8 cellular contexts compared by ENCODE assay signal in the genomic region with DNA sequence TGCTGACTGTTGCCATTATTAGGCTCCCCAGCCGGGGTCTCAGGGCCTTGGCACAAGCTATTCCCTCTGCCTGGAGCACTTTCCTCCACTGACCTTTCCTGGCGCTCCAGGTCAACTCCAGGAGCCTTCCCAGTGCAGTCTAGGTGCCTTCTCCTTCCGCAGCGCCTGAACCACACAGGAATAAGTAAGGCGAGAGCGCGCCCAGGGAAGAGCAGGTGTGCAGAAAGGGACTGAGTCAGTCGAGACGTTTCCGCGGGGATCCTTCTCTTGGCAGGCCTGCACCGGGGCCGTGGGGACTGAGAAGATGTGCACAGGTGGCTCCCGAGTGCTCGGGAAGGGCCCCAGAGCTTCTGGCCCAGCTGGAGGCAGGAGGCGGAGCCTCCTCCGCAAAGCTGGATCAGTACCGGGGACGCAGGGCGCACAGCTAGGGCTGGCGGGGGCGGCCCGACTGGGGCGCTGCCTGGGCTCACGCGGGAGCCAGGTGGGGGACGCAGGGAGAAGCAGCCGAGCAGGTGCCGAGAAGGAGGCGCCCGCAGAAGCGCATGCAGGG. TPM values are rescaled to one million over a fixed set of nuclear protein-coding genes. Genes with fewer than 3 reads are reported as not detected.
DNase-seq lines count a peak whose midpoint lies in the region; ATAC-seq and TF ChIP-seq lines count a peak whose summit lies in the region.

No MANE protein-coding gene starts in this region.

- peaks cover 22% of the 10 kb centered on the region for H3F3A ChIP-seq in MM.1S (ENCODE audit: insufficient read depth, low read length)

- CTCF ChIA-PET in activated CD4-positive, alpha-beta T cell treated with anti-CD3 and anti-CD28 coated beads for 36 hours (lab: Charles Lee), result interaction anchor here (0.6 kb wide), 1 partner anchor 202 kb away, joined by 3 read pairs; no protein-coding TSS in a partner anchor

- TF ChIP-seq CTCF in MM.1S (IDR thresholded peaks at IDR 0.05; ENCODE audit: low read length) (no peak; the same call in 1 of the 2 replicates), brain microvascular endothelial cell (IDR thresholded peaks at IDR 0.05; ENCODE audit: low read depth, low read length, missing control alignments) (no peak)

- no peaks in the 10 kb centered on the region for H3K9me2 ChIP-seq in MM.1S (replicated peaks; ENCODE audit: insufficient read depth, low read length)

- H3K4me3 Mint-ChIP-seq in activated CD4-positive, alpha-beta T cell treated with anti-CD3 and anti-CD28 coated beads for 36 hours, result peak overlapping the region; percentile 43

- peaks cover 41% of the 10 kb centered on the region for H3K79me2 ChIP-seq in MM.1S (ENCODE audit: low read length)

- H3K4me1 ChIP-seq in MM.1S (ENCODE audit: low read length) (peaks cover 17% of the 10 kb centered on the region; the same call in 1 of the 2 replicates), iPS-15b (ENCODE audit: control insufficient read depth, insufficient read depth, low read length) (no peaks in the 10 kb centered on the region)

- peak overlapping the region; percentile 71 for H3K4me3 ChIP-seq in MM.1S (ENCODE audit: low read length)
- peak overlapping the region; percentile 48 for H3K4me3 ChIP-seq in iPS-15b (ENCODE audit: low read depth, low read length)
- H3K4me3 ChIP-seq in brain microvascular endothelial cell (ENCODE audit: low read depth, low read length), result no peak overlapping the region

- peak overlapping the region; percentile 57 for H2AFZ ChIP-seq in MM.1S (ENCODE audit: low read length)

- peaks cover under 1% of the 10 kb centered on the region for H3K36me3 Mint-ChIP-seq in activated CD4-positive, alpha-beta T cell treated with anti-CD3 and anti-CD28 coated beads for 36 hours (ENCODE audit: low read depth)

- no peaks in the 10 kb centered on the region for H3K27me3 ChIP-seq in MM.1S (replicated peaks; ENCODE audit: insufficient read depth, low read length)
- H3K27me3 ChIP-seq in iPS-15b (ENCODE audit: control insufficient read depth, insufficient read depth, low read length), result peaks cover 43% of the 10 kb centered on the region
- H3K27me3 ChIP-seq in brain microvascular endothelial cell (replicated peaks), result no peaks in the 10 kb centered on the region

- POLR2A ChIA-PET in activated CD4-positive, alpha-beta T cell treated with anti-CD3 and anti-CD28 coated beads for 36 hours (lab: Charles Lee), result no interaction called here

- H3K27ac ChIP-seq in MM.1S (ENCODE audit: low read length), result peak overlapping the region; percentile 76
- H3K27ac ChIP-seq in brain microvascular endothelial cell, result no peak overlapping the region

- H3K9me3 Mint-ChIP-seq in activated CD4-positive, alpha-beta T cell treated with anti-CD3 and anti-CD28 coated beads for 36 hours (ENCODE audit: low read depth), result no peaks in the 10 kb centered on the region

- H3K9ac ChIP-seq in MM.1S (ENCODE audit: low read length) (peak overlapping the region; percentile 72), iPS-15b (ENCODE audit: low read depth, low read length) (no peak overlapping the region)

- ATAC-seq in activated CD4-positive, alpha-beta T cell treated with anti-CD3 and anti-CD28 coated beads for 36 hours, result no peak
- ATAC-seq in GM19452 (IDR thresholded peaks at IDR 0.05; ENCODE audit: unreplicated experiment), result no peak

- in situ Hi-C loops in brain microvascular endothelial cell (cut with HindIII; ENCODE audit: low pct_ligation_motif_present, low sequenced_read_pairs), result no loop called here

- no peak overlapping the region for H3K27ac Mint-ChIP-seq in activated CD4-positive, alpha-beta T cell treated with anti-CD3 and anti-CD28 coated beads for 36 hours

- H3K9me3 ChIP-seq in MM.1S (replicated peaks; ENCODE audit: insufficient read depth, low read length), result no peaks in the 10 kb centered on the region
- no peaks in the 10 kb centered on the region for H3K9me3 ChIP-seq in iPS-15b (ENCODE audit: control insufficient read depth, insufficient read depth, low read length)

- H3K27me3 Mint-ChIP-seq in activated CD4-positive, alpha-beta T cell treated with anti-CD3 and anti-CD28 coated beads for 36 hours, result peaks cover 16% of the 10 kb centered on the region

- intact Hi-C loops in activated CD4-positive, alpha-beta T cell treated with anti-CD3 and anti-CD28 coated beads for 36 hours (cut with DNase I, micrococcal nuclease), result loop anchor here in 1 of 2 experiments (1.0 to 10.0 kb wide), 4 partner anchors 82 to 386 kb away; no protein-coding TSS in a partner anchor

- H3K4me1 Mint-ChIP-seq in activated CD4-positive, alpha-beta T cell treated with anti-CD3 and anti-CD28 coated beads for 36 hours, result peaks cover 4% of the 10 kb centered on the region

- DNase-seq in activated CD4-positive, alpha-beta T cell treated with anti-CD3 and anti-CD28 coated beads for 36 hours, result peak; percentile 45
- DNase-seq in activated CD4-positive, alpha-beta T cell treated with anti-CD3 and anti-CD28 coated beads, Interleukin-2, amount 50 U/mL, for 1 hour, result no peak
- DNase-seq in MM.1S, result peak; percentile 73
- peak; percentile 67 for DNase-seq in activated effector memory CD4-positive, alpha-beta T cell treated with anti-CD3 and anti-CD28 coated beads, Interleukin-2, amount 50 U/mL, for 16 hours
- peak; percentile 6 to 30 for DNase-seq in stimulated activated CD4-positive, alpha-beta T cell treated with anti-CD3 and anti-CD28 coated beads, Interleukin-4, amount 100 ng/mL, for 4 hours
- DNase-seq in brain microvascular endothelial cell, result no peak

- no peaks in the 10 kb centered on the region; the same call in 1 of the 2 replicates for H3K36me3 ChIP-seq in MM.1S (replicated peaks; ENCODE audit: insufficient read depth, low read length)
- no peaks in the 10 kb centered on the region for H3K36me3 ChIP-seq in iPS-15b (ENCODE audit: control insufficient read depth, insufficient read depth, low read length)
- H3K36me3 ChIP-seq in brain microvascular endothelial cell (replicated peaks), result peaks cover 22% of the 10 kb centered on the region

- peak overlapping the region; percentile 85 for H3K4me2 ChIP-seq in MM.1S (ENCODE audit: low read depth, low read length)

- H4K20me1 ChIP-seq in MM.1S (ENCODE audit: insufficient read depth, low read length), result no peaks in the 10 kb centered on the region

RNA-seq across cellular contexts. Expression of gene BMP8A, which starts 0.8 kb away (rescaled TPM):
- under 1 TPM in 1 of 2 experiments, not detected in 1; 0.16 TPM for total RNA-seq in activated CD4-positive, alpha-beta T cell treated with anti-CD3 and anti-CD28 coated beads for 36 hours

Comparison
In these comparisons a context has a peak if more than half of its experiments do, and no peak if none do; other contexts are left out.
1. DNase-seq: peak in activated CD4-positive, alpha-beta T cell treated with anti-CD3 and anti-CD28 coated beads for 36 hours (single experiment), MM.1S (single experiment), activated effector memory CD4-positive, alpha-beta T cell treated with anti-CD3 and anti-CD28 coated beads, Interleukin-2, amount 50 U/mL, for 16 hours (single experiment) and stimulated activated CD4-positive, alpha-beta T cell treated with anti-CD3 and anti-CD28 coated beads, Interleukin-4, amount 100 ng/mL, for 4 hours (2 of 2); none in activated CD4-positive, alpha-beta T cell treated with anti-CD3 and anti-CD28 coated beads, Interleukin-2, amount 50 U/mL, for 1 hour (single experiment) and brain microvascular endothelial cell (single experiment).